11 cellular contexts compared by ENCODE assay signal in the genomic region with DNA sequence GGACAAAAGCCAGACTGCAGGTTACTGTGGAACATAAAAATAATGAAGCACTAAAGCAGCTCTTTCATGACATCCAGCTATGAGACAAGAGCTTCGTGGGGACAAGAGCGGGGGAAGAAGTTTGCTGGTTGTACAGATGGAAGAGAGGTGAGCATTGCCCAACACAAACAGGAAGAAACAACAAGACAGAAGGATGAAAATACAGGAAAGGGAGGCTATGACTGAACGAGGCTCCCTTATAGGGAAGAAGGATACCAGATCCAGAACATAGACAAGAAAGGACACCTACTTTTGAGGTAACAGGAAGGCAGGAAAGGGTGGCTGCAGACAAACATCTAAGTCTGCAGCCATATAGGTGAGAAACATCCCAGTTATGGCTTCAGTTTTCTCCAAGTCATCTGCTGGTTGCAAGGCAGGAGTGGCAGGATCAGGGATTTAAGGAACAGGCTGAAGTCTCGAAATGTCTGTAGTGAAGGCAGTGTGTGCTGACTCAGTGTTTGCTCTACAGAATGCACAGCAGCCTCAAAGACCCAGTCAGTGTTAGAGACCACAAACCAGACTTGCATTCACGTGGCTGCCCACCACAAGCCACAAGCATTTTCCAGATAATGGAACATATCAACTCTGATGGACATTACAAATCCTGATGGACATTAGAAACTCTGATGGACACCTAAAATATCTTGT. TPM values are rescaled to one million over a fixed set of nuclear protein-coding genes. Genes with fewer than 3 reads are reported as not detected.
DNase-seq lines count a peak whose midpoint lies in the region; ATAC-seq, FAIRE-seq and TF ChIP-seq lines count a peak whose summit lies in the region.
"Had no signal": no experiment of that assay in that cellular context is flagged by ENCODE, and none has a peak within 500 bp of the region (broad histone marks: within the 10 kb centered on the region; RNA-seq: fewer than 3 reads in every experiment).

No MANE protein-coding gene starts in this region.

- intact Hi-C loops in CD8-positive, alpha-beta T cell (cut with DNase I, micrococcal nuclease) = loop anchor here (2.0 to 10.0 kb wide), 2 partner anchors 155 to 189 kb away; a partner anchor contains a TSS
- intact Hi-C loops in K562 (cut with micrococcal nuclease) = loop anchor here (10.0 kb wide), 2 partner anchors 175 to 255 kb away; no protein-coding TSS in a partner anchor

- H3K4me3 Mint-ChIP-seq in CD8-positive, alpha-beta T cell = peak overlapping the region; percentile 83
- peak overlapping the region; percentile 79 for H3K4me3 Mint-ChIP-seq in natural killer cell treated with Interleukin-12 subunit alpha and Interleukin-12 subunit beta and Interleukin-15 and Interleukin-18, amount 100 ng/mL, for 72 hours
- H3K4me3 Mint-ChIP-seq: stimulated activated naive B cell treated with anti-CD40 and anti-IgM and Interleukin-4, amounts not matched to agents 10 μg/mL and 1 μg/mL and 100 μg/mL, for 72 hours had no signal

- peaks cover 5% of the 10 kb centered on the region for H3K9me1 ChIP-seq in K562 (ENCODE audit: control insufficient read depth, insufficient read depth, low read length)

- TF ChIP-seq RAD21 in K562 (CRISPR knock-in tag; conservative IDR thresholded peaks at IDR 0.05 in 1 of 2, IDR thresholded peaks at IDR 0.05 in 1 of 2) = 0 out of 4 replicates have a peak, but pooled peaks of 1 of the 2 experiments have one; percentile 2

- peaks cover 18% of the 10 kb centered on the region for H3K4me1 ChIP-seq in CD8-positive, alpha-beta T cell (ENCODE audit: insufficient read depth, low read length)
- H3K4me1 ChIP-seq in K562 (replicated peaks in 1 of 2; ENCODE audit: control insufficient read depth in 2 of 2, insufficient read depth in 2 of 2, low read length in 2 of 2) = peaks cover 22% of the 10 kb centered on the region in 2 experiments; a peak in 4 of 5 replicates

- H3K27ac ChIP-seq in CD8-positive, alpha-beta T cell (ENCODE audit: low read depth, low read length) = no peak overlapping the region
- no peak overlapping the region for H3K27ac ChIP-seq in K562 (ENCODE audit: extremely low read depth, low read depth, low read length)

- no peaks in the 10 kb centered on the region for H3K27me3 ChIP-seq in CD8-positive, alpha-beta T cell (ENCODE audit: insufficient read depth, low read length)
- H3K27me3 ChIP-seq in K562 (ENCODE audit: control insufficient read depth in 2 of 2, insufficient read depth in 2 of 2, low read length in 2 of 2) = peaks cover 34 to 37% of the 10 kb centered on the region in 2 experiments; a peak in 4 of 5 replicates

- H3K36me3 Mint-ChIP-seq in CD8-positive, alpha-beta T cell = peaks cover 3% of the 10 kb centered on the region
- no peaks in the 10 kb centered on the region for H3K36me3 Mint-ChIP-seq in natural killer cell treated with Interleukin-12 subunit alpha and Interleukin-12 subunit beta and Interleukin-15 and Interleukin-18, amount 100 ng/mL, for 72 hours
- H3K36me3 Mint-ChIP-seq: stimulated activated naive B cell treated with anti-CD40 and anti-IgM and Interleukin-4, amounts not matched to agents 10 μg/mL and 1 μg/mL and 100 μg/mL, for 72 hours had no signal

- H3K4me3 ChIP-seq in CD8-positive, alpha-beta T cell (ENCODE audit: low read depth, low read length) = no peak overlapping the region
- H3K4me3 ChIP-seq in K562 = no peak overlapping the region

- no peaks in the 10 kb centered on the region for H3K9me3 Mint-ChIP-seq in CD8-positive, alpha-beta T cell
- no peaks in the 10 kb centered on the region for H3K9me3 Mint-ChIP-seq in natural killer cell treated with Interleukin-12 subunit alpha and Interleukin-12 subunit beta and Interleukin-15 and Interleukin-18, amount 100 ng/mL, for 72 hours
- H3K9me3 Mint-ChIP-seq: stimulated activated naive B cell treated with anti-CD40 and anti-IgM and Interleukin-4, amounts not matched to agents 10 μg/mL and 1 μg/mL and 100 μg/mL, for 72 hours had no signal

- peak in 2 of 7 experiments; percentile 14 to 15 for DNase-seq in CD8-positive, alpha-beta T cell
- DNase-seq in M059J (ENCODE audit: low read depth) = peak; percentile 78
- DNase-seq in K562 (ENCODE audit: extremely low read depth in 1 of 4, low spot score in 3 of 4) = peak in 3 of 4 experiments; percentile 43 to 55 (median 47)
- DNase-seq in natural killer cell treated with Interleukin-12 subunit alpha and Interleukin-12 subunit beta and Interleukin-15 and Interleukin-18, amount 100 ng/mL, for 72 hours (ENCODE audit: low spot score) = no peak
- no peak for DNase-seq in GM10266 (ENCODE audit: extremely low spot score)
- DNase-seq: anterior cingulate cortex; stimulated activated naive B cell treated with anti-CD40 and anti-IgM and Interleukin-4, amounts not matched to agents 10 μg/mL and 1 μg/mL and 100 μg/mL, for 72 hours; T1000 had no signal

- no peaks in the 10 kb centered on the region for H3K36me3 ChIP-seq in CD8-positive, alpha-beta T cell (ENCODE audit: insufficient read depth, low read length)
- no peaks in the 10 kb centered on the region for H3K36me3 ChIP-seq in K562 (ENCODE audit: control insufficient read depth, insufficient read depth, low read length)

- H3K27ac Mint-ChIP-seq in CD8-positive, alpha-beta T cell = no peak overlapping the region
- no peak overlapping the region for H3K27ac Mint-ChIP-seq in natural killer cell treated with Interleukin-12 subunit alpha and Interleukin-12 subunit beta and Interleukin-15 and Interleukin-18, amount 100 ng/mL, for 72 hours
- H3K27ac Mint-ChIP-seq: stimulated activated naive B cell treated with anti-CD40 and anti-IgM and Interleukin-4, amounts not matched to agents 10 μg/mL and 1 μg/mL and 100 μg/mL, for 72 hours had no signal

- no peak for TF ChIP-seq CTCF in CD8-positive, alpha-beta T cell (IDR thresholded peaks at IDR 0.05)
- TF ChIP-seq CTCF in K562 (IDR thresholded peaks at IDR 0.05 in 2 of 3, conservative IDR thresholded peaks at IDR 0.05 in 1 of 3; ENCODE audit: insufficient read depth in 2 of 3, low read depth in 1 of 3, low read length in 3 of 3) (no peak), GM10266 (IDR thresholded peaks at IDR 0.05; ENCODE audit: control insufficient read depth, insufficient read depth, low read depth, missing control alignments) (no peak)

- TF ChIP-seq EP300 in K562 (IDR thresholded peaks at IDR 0.05; ENCODE audit: low read length) = no peak

- POLR2A ChIA-PET in CD8-positive, alpha-beta T cell (lab: Charles Lee) = no interaction called here
- POLR2A ChIA-PET in K562 (lab: Yijun Ruan, JAX) = interaction anchor here (0.6 to 1.3 kb wide), 6 partner anchors 13 to 1268 kb away, joined by 3 to 4 read pairs (median 3); no protein-coding TSS in a partner anchor

- no TSS peak for BruUV-seq in K562 (replicated peaks; lab: Mats Ljungman, UMichigan)

- H3K9me3 ChIP-seq in CD8-positive, alpha-beta T cell (ENCODE audit: low read length) = no peaks in the 10 kb centered on the region
- H3K9me3 ChIP-seq in K562 (replicated peaks; ENCODE audit: control insufficient read depth, insufficient read depth, low read depth, low read length) = no peaks in the 10 kb centered on the region

- no peak overlapping the region for H2AFZ ChIP-seq in K562 (ENCODE audit: low read depth, low read length)

- no peak for TF ChIP-seq POLR2A in K562 (conservative IDR thresholded peaks at IDR 0.05)

- H3K4me1 Mint-ChIP-seq in CD8-positive, alpha-beta T cell (ENCODE audit: low read depth) = peaks cover 24% of the 10 kb centered on the region
- H3K4me1 Mint-ChIP-seq in natural killer cell treated with Interleukin-12 subunit alpha and Interleukin-12 subunit beta and Interleukin-15 and Interleukin-18, amount 100 ng/mL, for 72 hours (ENCODE audit: low read depth in 2 of 2) = peaks cover 19 to 21% of the 10 kb centered on the region in 2 donors

- in situ Hi-C loops in K562 (cut with MboI) = no loop called here

- peaks cover 21% of the 10 kb centered on the region for H3K27me3 Mint-ChIP-seq in CD8-positive, alpha-beta T cell (ENCODE audit: low read depth)
- H3K27me3 Mint-ChIP-seq in natural killer cell treated with Interleukin-12 subunit alpha and Interleukin-12 subunit beta and Interleukin-15 and Interleukin-18, amount 100 ng/mL, for 72 hours = peaks cover 28% of the 10 kb centered on the region in 2 donors

- H3K4me2 ChIP-seq in K562 (ENCODE audit: insufficient read depth, low read length) = no peak overlapping the region

- CTCF ChIA-PET in CD8-positive, alpha-beta T cell (lab: Charles Lee) = no interaction called here
- CTCF ChIA-PET in K562 (lab: Yijun Ruan, JAX; ENCODE audit: low intra/inter-chr PET ratio) = no interaction called here

- ATAC-seq in CD8-positive, alpha-beta T cell = no peak
- no peak for ATAC-seq in K562
- ATAC-seq in natural killer cell treated with Interleukin-12 subunit alpha and Interleukin-12 subunit beta and Interleukin-15 and Interleukin-18, amount 100 ng/mL, for 72 hours = peak in 1 of 2 donors; percentile 40
- ATAC-seq in HG02885 (IDR thresholded peaks at IDR 0.05; ENCODE audit: poor library complexity, unreplicated experiment) = no peak
- no peak for ATAC-seq in GM18873 (IDR thresholded peaks at IDR 0.05; ENCODE audit: low FRiP score, unreplicated experiment)
- ATAC-seq in HG03045 (IDR thresholded peaks at IDR 0.05; ENCODE audit: unreplicated experiment) = no peak
- ATAC-seq: stimulated activated naive B cell treated with anti-CD40 and anti-IgM and Interleukin-4, amounts not matched to agents 10 μg/mL and 1 μg/mL and 100 μg/mL, for 72 hours had no signal

- peak; percentile 29 for FAIRE-seq in K562 (lab: Jason Lieb, UNC)

- WGBS in K562 (ENCODE audit: insufficient coverage, low coverage, missing lambda C conversion rate) = 24% methylated on average over 5 of the region's 5 CpGs

- peaks cover 18% of the 10 kb centered on the region for H4K20me1 ChIP-seq in K562 (replicated peaks; ENCODE audit: control insufficient read depth, insufficient read depth, low read length)

- no peak overlapping the region for H3K9ac ChIP-seq in K562 (ENCODE audit: insufficient read depth in 1 of 2, low read depth in 2 of 2, low read length in 2 of 2)

- no peaks in the 10 kb centered on the region for H3K79me2 ChIP-seq in K562 (ENCODE audit: control insufficient read depth, insufficient read depth, low read length)

RNA-seq across cellular contexts. Expression of a gene that starts 1.9 kb away (rescaled TPM):
- under 1 TPM; 0.43 to 0.69 TPM for total RNA-seq in CD8-positive, alpha-beta T cell
- total RNA-seq in M059J (2014; rRNA removed; shearing (Covaris generic)) = 5.8 and 8.8 TPM in 2 replicates
- total RNA-seq in K562 (2011; cell fraction: chromatin; rRNA removed; ENCODE audit: low replicate concordance) = 78.7 and 79.9 TPM in 2 replicates
- total RNA-seq in K562 (2011; cell fraction: nucleolus; rRNA removed) = 32.0 and 34.7 TPM in 2 replicates
- total RNA-seq in K562 (2011; cell fraction: nucleoplasm; rRNA removed) = 23.7 and 38.1 TPM in 2 replicates
- 4.3 and 5.4 TPM in 2 replicates for total RNA-seq in K562 (2014; rRNA removed)
- 4.2 and 4.6 TPM in 2 replicates for total RNA-seq in K562 (2014; rRNA removed; fragmentation: Illumina TruSeq; extraction: Trizol)
- 3.6 and 4.5 TPM in 2 replicates for total RNA-seq in K562 (2015; rRNA removed; fragmentation: Illumina TruSeq; extraction: Trizol)
- 8.5 and 8.8 TPM in 2 replicates for total RNA-seq in K562 (2021)
- polyA plus RNA-seq in K562 (2011; rRNA removed) = 11.7 and 17.0 TPM in 2 replicates
- polyA plus RNA-seq in K562 (2011; cell fraction: cytosol; rRNA removed) = 10.3 and 14.5 TPM in 2 replicates
- polyA plus RNA-seq in K562 (2011; cell fraction: nucleus; rRNA removed) = 41.1 and 49.0 TPM in 2 replicates
- polyA plus RNA-seq in K562 (2012) = 5.7 and 18.7 TPM in 2 replicates
- 4.3 and 5.0 TPM in 2 replicates for polyA plus RNA-seq in K562 (2014; fragmentation: Illumina TruSeq; extraction: Trizol)
- polyA plus RNA-seq in K562 (2014; fragmentation: Nextera tagmentation; extraction: Ambion mirVana) = 1 to 10 TPM; 1.1 to 2.1 TPM
- 5.8 and 8.8 TPM in 2 replicates for polyA plus RNA-seq in K562 (2014; rRNA removed)
- polyA minus RNA-seq in K562 (2011; rRNA and poly(A)+ RNA removed) = 25.0 and 27.6 TPM in 2 replicates
- polyA minus RNA-seq in K562 (2011; cell fraction: cytosol; rRNA and poly(A)+ RNA removed) = 12.9 and 15.0 TPM in 2 replicates
- 18.0 and 35.4 TPM in 2 replicates for polyA minus RNA-seq in K562 (2011; cell fraction: nucleus; rRNA and poly(A)+ RNA removed)
- total RNA-seq in natural killer cell treated with Interleukin-12 subunit alpha and Interleukin-12 subunit beta and Interleukin-15 and Interleukin-18, amount 100 ng/mL, for 72 hours = 1 to 10 TPM in 1 of 2 donors, under 1 TPM in 1; 0.50 to 1.5 TPM

Comparison
In these comparisons a context has a peak if more than half of its experiments do, and no peak if none do; other contexts are left out.
1. DNase-seq: peak in M059J (single experiment) and K562 (3 of 4); none in natural killer cell treated with Interleukin-12 subunit alpha and Interleukin-12 subunit beta and Interleukin-15 and Interleukin-18, amount 100 ng/mL, for 72 hours (single experiment) and GM10266 (single experiment).